In genomic region chr3:4689021-4689420, GRCh38 we compare ENCODE assay signal across 6 cellular contexts.
"Had no signal": no experiment of that assay in that cellular context is flagged by ENCODE, and none has a peak within 500 bp of the region (broad histone marks: within the 10 kb centered on the region; RNA-seq: fewer than 3 reads in every experiment).

No MANE protein-coding gene starts in this region.

- ATAC-seq: GM23338, HepG2 had no signal

- DNase-seq: H9, HCEC 1CT, KG1 had no signal

- H2AFZ ChIP-seq: GM23338 had no signal

- H3K4me2 ChIP-seq: GM23338 had no signal

- H3K27ac ChIP-seq: HL-60 had no signal

- H3K4me3 ChIP-seq: GM23338 had no signal
